ENCODE assay signal across 25 cellular contexts in the genomic region with DNA sequence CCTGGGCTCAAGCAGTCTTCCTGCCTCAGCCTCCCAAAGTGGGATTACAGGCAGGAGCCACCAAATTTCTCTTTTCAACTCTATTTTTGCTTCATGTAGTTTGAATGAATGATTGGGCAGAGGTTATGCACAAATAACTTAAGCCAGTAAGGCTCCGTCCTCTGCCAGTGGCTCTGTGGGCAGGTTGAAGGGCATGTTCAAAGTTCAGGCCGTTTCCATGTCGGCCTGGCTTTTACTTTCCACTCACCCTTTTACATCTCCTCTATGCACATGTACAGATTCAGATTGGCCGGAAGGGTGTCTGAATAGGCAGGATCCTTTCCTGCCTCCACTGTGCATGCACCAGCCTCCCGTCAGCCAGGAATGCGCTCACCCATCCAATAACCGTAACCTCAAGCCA.
DNase-seq lines count a peak whose midpoint lies in the region; ATAC-seq, FAIRE-seq and TF ChIP-seq lines count a peak whose summit lies in the region.
"Had no signal": no experiment of that assay in that cellular context is flagged by ENCODE, and none has a peak within 500 bp of the region (broad histone marks: within the 10 kb centered on the region; RNA-seq: fewer than 3 reads in every experiment).

No MANE protein-coding gene starts in this region.

- FAIRE-seq in small intestine (lab: Jason Lieb, UNC): no peak
- FAIRE-seq: A549, D721Med, GM12891, GM18507 had no signal

- no peak for TF ChIP-seq CTCF in right lobe of liver (IDR thresholded peaks at IDR 0.05)

- H3K36me3 ChIP-seq in right lobe of liver (no peaks in the 10 kb centered on the region), small intestine (ENCODE audit: control insufficient read depth in 2 of 2, insufficient read depth in 2 of 2, low read length in 2 of 2) (no peaks in the 10 kb centered on the region)
- H3K36me3 ChIP-seq: BE2C; BLaER1 treated with 17β-estradiol and CSF1 and Interleukin-3, amounts not matched to agents 10 nM and 100 nM; HAP-1 had no signal

- H3K4me3 ChIP-seq in right lobe of liver: no peak overlapping the region
- no peak overlapping the region for H3K4me3 ChIP-seq in small intestine (ENCODE audit: low read depth in 1 of 2, low read length in 2 of 2)
- H3K4me3 ChIP-seq: A549; BLaER1 treated with 17β-estradiol and CSF1 and Interleukin-3, amounts not matched to agents 10 nM and 100 nM; GM23338; HAP-1 had no signal

- H3K27ac ChIP-seq in right lobe of liver (peak overlapping the region in 1 of 3 donors; percentile 33), small intestine (ENCODE audit: low read depth in 1 of 2, low read length in 1 of 2) (no peak overlapping the region)
- H3K27ac ChIP-seq: A549; BLaER1 treated with 17β-estradiol and CSF1 and Interleukin-3, amounts not matched to agents 10 nM and 100 nM had no signal

- intact Hi-C loops in right lobe of liver (cut with DNase I): loop anchor here in 1 of 2 donors (10.0 kb wide), 1 partner anchor 79 kb away; no protein-coding TSS in a partner anchor

- ATAC-seq in left lobe of liver (peak; percentile 97), right lobe of liver (peak; percentile 94 to 98 (median 96)), HG03175 (IDR thresholded peaks at IDR 0.05; ENCODE audit: unreplicated experiment) (no peak)
- ATAC-seq: A549, GM23338 had no signal

- H3K4me1 ChIP-seq in right lobe of liver (peaks cover 0 to 14% (median 5%) of the 10 kb centered on the region in 4 donors), small intestine (ENCODE audit: control insufficient read depth in 2 of 2, insufficient read depth in 1 of 2, low read depth in 1 of 2, low read length in 1 of 2) (no peaks in the 10 kb centered on the region)
- H3K4me1 ChIP-seq: A549, HAP-1 had no signal

- TF ChIP-seq POLR2A in right lobe of liver (IDR thresholded peaks at IDR 0.05): no peak

- H3K27me3 ChIP-seq in right lobe of liver (no peaks in the 10 kb centered on the region), small intestine (ENCODE audit: control insufficient read depth in 2 of 2, insufficient read depth in 2 of 2, low read length in 2 of 2) (no peaks in the 10 kb centered on the region)
- H3K27me3 ChIP-seq: BE2C had no signal

- H3K9me3 ChIP-seq in right lobe of liver: no peaks in the 10 kb centered on the region
- no peaks in the 10 kb centered on the region for H3K9me3 ChIP-seq in small intestine (ENCODE audit: control insufficient read depth, low read depth)
- H3K9me3 ChIP-seq: BE2C, HAP-1 had no signal

- DNase-seq in activated CD8-positive, alpha-beta memory T cell treated with anti-CD3 and anti-CD28 coated beads, Interleukin-2, amount 50 U/mL, for 48 hours: peak; percentile 17
- no peak for DNase-seq in activated CD8-positive, alpha-beta memory T cell treated with anti-CD3 and anti-CD28 coated beads, Interleukin-2, amount 50 U/mL, for 4 hours
- DNase-seq in left lobe of liver (ENCODE audit: low spot score): peak; percentile 71
- peak; percentile 34 to 68 (median 67) for DNase-seq in right lobe of liver
- peak; percentile 74 for DNase-seq in small intestine
- DNase-seq in GDM1 (lab: John Stamatoyannopoulos, UW): no peak
- DNase-seq: 8988T; ACHN; AML-193; BE2C; CD4-positive, alpha-beta T cell; CD8-positive, alpha-beta memory T cell; DMS 273 treated with DMSO at 0.1 percent for 48 hours; DMS79; EL; GF-D8; HFFc6 had no signal

- WGBS in right lobe of liver (ENCODE audit: insufficient coverage, low coverage, low lambda C conversion rate, missing lambda C conversion rate): 65% methylated on average over 4 of the region's 7 CpGs
- WGBS in small intestine, 3 donors: 50 to 77% (median 64%) methylated on average over 7 of the region's 7 CpGs

Comparison
In these comparisons a context has a peak if more than half of its experiments do, and no peak if none do; other contexts are left out.
1. DNase-seq: peak in activated CD8-positive, alpha-beta memory T cell treated with anti-CD3 and anti-CD28 coated beads, Interleukin-2, amount 50 U/mL, for 48 hours (single experiment), left lobe of liver (single experiment), right lobe of liver (3 of 3) and small intestine (single experiment); none in activated CD8-positive, alpha-beta memory T cell treated with anti-CD3 and anti-CD28 coated beads, Interleukin-2, amount 50 U/mL, for 4 hours (single experiment) and GDM1 (single experiment).